Comparison of ENCODE assay signal across 8 cellular contexts in the genomic region with DNA sequence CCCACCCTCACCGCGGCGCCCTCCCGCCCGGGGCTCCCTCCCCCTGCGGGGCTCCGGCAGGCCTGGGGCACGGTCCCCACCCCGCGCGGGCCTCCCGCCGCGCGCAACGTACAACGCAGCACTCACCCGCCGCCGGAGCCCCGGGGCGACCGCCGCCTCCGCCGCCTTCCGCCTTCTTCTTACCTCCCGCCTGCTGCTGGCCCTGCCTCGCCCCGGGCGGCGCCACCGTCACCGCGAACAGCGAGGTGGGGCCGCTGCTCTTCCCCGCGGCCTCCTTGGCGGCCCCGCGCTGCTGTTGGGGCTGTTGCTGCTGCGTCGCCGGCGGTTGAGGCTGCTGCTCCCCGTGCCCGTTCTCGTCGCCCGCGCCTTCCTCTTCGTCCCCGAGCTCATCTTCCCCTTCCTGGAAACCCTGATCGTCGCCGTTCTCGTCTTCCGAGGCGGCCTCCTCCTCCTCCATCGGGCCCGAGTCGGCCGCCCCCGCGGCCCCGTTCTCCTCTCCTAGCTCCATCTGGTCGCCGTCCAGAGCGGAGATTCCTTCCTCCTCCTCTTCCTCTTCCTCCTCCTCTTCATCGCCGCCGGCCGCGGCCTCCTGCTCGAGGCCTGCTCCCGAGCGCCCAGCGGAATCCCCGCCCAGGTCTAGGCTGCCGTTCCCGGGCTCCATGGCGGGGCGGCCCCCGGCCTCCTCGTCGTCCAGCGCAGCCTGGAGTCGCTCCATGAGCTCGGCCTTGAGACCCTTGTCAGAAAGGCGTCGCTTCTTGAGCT. TPM values are rescaled to one million over a fixed set of nuclear protein-coding genes. Genes with fewer than 3 reads are reported as not detected.
DNase-seq lines count a peak whose midpoint lies in the region; ATAC-seq, FAIRE-seq and TF ChIP-seq lines count a peak whose summit lies in the region.

No MANE protein-coding gene starts in this region.

- peaks cover 41% of the 10 kb centered on the region for H3K4me1 Mint-ChIP-seq in T-helper 1 cell treated with Interleukin-12 subunit alpha and Interleukin-12 subunit beta and Interleukin-4 antibody, amounts not matched to agents 30 μg/mL and 1 μg/mL, for 36 hours (ENCODE audit: low read depth)
- H3K4me1 Mint-ChIP-seq in natural killer cell: peaks cover 55 to 61% of the 10 kb centered on the region in 2 donors

- peaks cover 34% of the 10 kb centered on the region for H3K4me1 ChIP-seq in effector memory CD4-positive, alpha-beta T cell (ENCODE audit: control insufficient read depth, insufficient read depth, low read length, poor library complexity, severe bottlenecking)

- ATAC-seq in HG02884 (IDR thresholded peaks at IDR 0.05; ENCODE audit: unreplicated experiment): peak; percentile 1
- no peak for ATAC-seq in natural killer cell

- H3K27ac Mint-ChIP-seq in T-helper 1 cell treated with Interleukin-12 subunit alpha and Interleukin-12 subunit beta and Interleukin-4 antibody, amounts not matched to agents 30 μg/mL and 1 μg/mL, for 36 hours: peak overlapping the region; percentile 94
- peak overlapping the region; percentile 93 to 98 for H3K27ac Mint-ChIP-seq in natural killer cell

- no peaks in the 10 kb centered on the region for H3K27me3 Mint-ChIP-seq in T-helper 1 cell treated with Interleukin-12 subunit alpha and Interleukin-12 subunit beta and Interleukin-4 antibody, amounts not matched to agents 30 μg/mL and 1 μg/mL, for 36 hours (ENCODE audit: low read depth)
- H3K27me3 Mint-ChIP-seq in natural killer cell (ENCODE audit: low read depth in 2 of 2): no peaks in the 10 kb centered on the region

- H3K27me3 ChIP-seq in effector memory CD4-positive, alpha-beta T cell (replicated peaks; ENCODE audit: control insufficient read depth, insufficient read depth, low read length, poor library complexity, severe bottlenecking): no peaks in the 10 kb centered on the region

- peak overlapping the region; percentile 98 for H3K27ac ChIP-seq in effector memory CD4-positive, alpha-beta T cell (ENCODE audit: insufficient read depth, low read length, poor library complexity, severe bottlenecking)
- peak overlapping the region; percentile 87 for H3K27ac ChIP-seq in temporal lobe (ENCODE audit: low read depth, low read length)

- H3K4me3 Mint-ChIP-seq in T-helper 1 cell treated with Interleukin-12 subunit alpha and Interleukin-12 subunit beta and Interleukin-4 antibody, amounts not matched to agents 30 μg/mL and 1 μg/mL, for 36 hours: peak overlapping the region; percentile 97
- H3K4me3 Mint-ChIP-seq in natural killer cell: peak overlapping the region; percentile 98

- DNase-seq in effector memory CD4-positive, alpha-beta T cell: no peak
- no peak for DNase-seq in natural killer cell
- DNase-seq in NCI-H1436 (lab: John Stamatoyannopoulos, UW): no peak
- no peak for DNase-seq in RCC 7860 (ENCODE audit: low spot score)

- H3K9me3 ChIP-seq in effector memory CD4-positive, alpha-beta T cell (ENCODE audit: control insufficient read depth, low read length): no peaks in the 10 kb centered on the region

- FAIRE-seq in RCC 7860 (lab: Jason Lieb, UNC): no peak

- TF ChIP-seq POLR2A in GM18526 (IDR thresholded peaks at IDR 0.05; ENCODE audit: extremely low read depth, insufficient read length): peak; percentile 19

- H3K36me3 ChIP-seq in effector memory CD4-positive, alpha-beta T cell (ENCODE audit: control insufficient read depth, insufficient read depth, low read length): peaks cover 25% of the 10 kb centered on the region

- no peak for TF ChIP-seq CTCF in natural killer cell (IDR thresholded peaks at IDR 0.05)

- H3K9me3 Mint-ChIP-seq in T-helper 1 cell treated with Interleukin-12 subunit alpha and Interleukin-12 subunit beta and Interleukin-4 antibody, amounts not matched to agents 30 μg/mL and 1 μg/mL, for 36 hours: no peaks in the 10 kb centered on the region
- no peaks in the 10 kb centered on the region for H3K9me3 Mint-ChIP-seq in natural killer cell

- H3K4me3 ChIP-seq in effector memory CD4-positive, alpha-beta T cell (ENCODE audit: insufficient read depth, low read depth, low read length, poor library complexity, severe bottlenecking): peak overlapping the region; percentile 77

- peaks cover 40% of the 10 kb centered on the region for H3K36me3 Mint-ChIP-seq in T-helper 1 cell treated with Interleukin-12 subunit alpha and Interleukin-12 subunit beta and Interleukin-4 antibody, amounts not matched to agents 30 μg/mL and 1 μg/mL, for 36 hours (ENCODE audit: low read depth)
- peaks cover 5% of the 10 kb centered on the region for H3K36me3 Mint-ChIP-seq in natural killer cell

- intact Hi-C loops in natural killer cell (cut with micrococcal nuclease): loop anchor here (1.0 to 10.0 kb wide), 4 partner anchors 28 to 409 kb away; partner anchors contain the start of genes ADSS2 and COX20

RNA-seq across cellular contexts. Expression of gene HNRNPU, which starts 0.7 kb away (rescaled TPM):
- 100 to 1,000 TPM; 467 to 603 (median 504) TPM for total RNA-seq in natural killer cell
- 443 TPM for total RNA-seq in temporal lobe

RNA-seq across cellular contexts. Expression of gene COX20, which starts 28.2 kb away (rescaled TPM):
- total RNA-seq in natural killer cell: 10 to 100 TPM; 24.3 to 25.4 (median 24.9) TPM
- 70.8 TPM for total RNA-seq in temporal lobe
